8 cellular contexts compared by ENCODE assay signal in the genomic region with DNA sequence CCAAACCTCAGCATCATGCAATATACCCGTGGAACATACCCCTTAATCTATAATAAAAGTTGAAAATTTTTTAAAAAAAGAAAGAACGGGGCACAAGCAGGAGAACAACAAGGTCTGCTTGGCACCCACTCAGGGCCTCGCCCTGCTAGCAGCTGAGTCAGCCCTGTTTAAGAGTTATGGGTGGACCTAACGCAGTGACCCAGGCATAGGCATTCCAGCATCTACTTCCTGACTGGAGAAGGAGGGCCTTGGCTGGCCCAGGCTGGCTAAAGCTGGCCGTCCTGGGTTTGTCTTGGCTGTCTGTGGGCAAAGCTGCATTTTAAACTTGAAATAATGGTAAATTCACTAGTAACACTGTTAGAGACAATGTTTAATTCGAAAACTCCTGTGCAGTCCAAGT.
A peak's percentile ranks its signal among the peaks of the same experiment; 100 is the strongest.
DNase-seq lines count a peak whose midpoint lies in the region; TF ChIP-seq lines count a peak whose summit lies in the region.

No MANE protein-coding gene starts in this region.

- H3K9me3 ChIP-seq in hepatocyte (ENCODE audit: low read depth) (no peaks in the 10 kb centered on the region), thyroid gland (no peaks in the 10 kb centered on the region)

- H3K79me2 ChIP-seq in hepatocyte = no peaks in the 10 kb centered on the region

- peak in 1 of 2 donors; percentile 41 for TF ChIP-seq POLR2A in thyroid gland (IDR thresholded peaks at IDR 0.05)

- H3K4me3 ChIP-seq in brain microvascular endothelial cell (ENCODE audit: low read depth, low read length) (no peak overlapping the region), hepatocyte (no peak overlapping the region), thyroid gland (replicated peaks in 1 of 3) (no peak overlapping the region)

- no peak for TF ChIP-seq CTCF in brain microvascular endothelial cell (IDR thresholded peaks at IDR 0.05; ENCODE audit: low read depth, low read length, missing control alignments)
- no peak for TF ChIP-seq CTCF in hepatocyte (IDR thresholded peaks at IDR 0.05; ENCODE audit: poor library complexity)
- TF ChIP-seq CTCF in thyroid gland (IDR thresholded peaks at IDR 0.05) = no peak
- no peak for TF ChIP-seq CTCF in GM10266 (IDR thresholded peaks at IDR 0.05; ENCODE audit: control insufficient read depth, insufficient read depth, low read depth, missing control alignments)

- H3K36me3 ChIP-seq in brain microvascular endothelial cell (replicated peaks) (no peaks in the 10 kb centered on the region), hepatocyte (replicated peaks; ENCODE audit: insufficient read depth, low read depth) (no peaks in the 10 kb centered on the region), thyroid gland (no peaks in the 10 kb centered on the region)

- H3K27me3 ChIP-seq in brain microvascular endothelial cell (replicated peaks) = no peaks in the 10 kb centered on the region
- no peaks in the 10 kb centered on the region for H3K27me3 ChIP-seq in hepatocyte
- H3K27me3 ChIP-seq in thyroid gland = no peaks in the 10 kb centered on the region

- no peak overlapping the region for H3K4me2 ChIP-seq in hepatocyte

- DNase-seq in HT-29 (ENCODE audit: low spot score) (peak; percentile 69), brain microvascular endothelial cell (peak; percentile 70), hepatocyte (ENCODE audit: low spot score) (peak; percentile 39), thyroid gland (peak; percentile 67 to 77), NK-92 (lab: John Stamatoyannopoulos, UW; ENCODE audit: unreplicated experiment) (no peak), GM10266 (ENCODE audit: extremely low spot score) (no peak), NCI-H69 (lab: John Stamatoyannopoulos, UW) (no peak)
- DNase-seq in activated naive CD4-positive, alpha-beta T cell (lab: John Stamatoyannopoulos, UW) = no peak

- intact Hi-C loops in thyroid gland (cut with DNase I) = loop anchor here (10.0 kb wide), 1 partner anchor 50 kb away; no protein-coding TSS in a partner anchor

- peaks cover 39% of the 10 kb centered on the region for H3K4me1 ChIP-seq in hepatocyte (ENCODE audit: insufficient read depth)
- H3K4me1 ChIP-seq in thyroid gland = peaks cover 43 to 56% of the 10 kb centered on the region in 2 donors

- H3K9me2 ChIP-seq in hepatocyte (replicated peaks; ENCODE audit: insufficient read depth) = no peaks in the 10 kb centered on the region

- no peaks in the 10 kb centered on the region for H4K20me1 ChIP-seq in hepatocyte (ENCODE audit: insufficient read depth, poor library complexity, severe bottlenecking)

- WGBS in hepatocyte (ENCODE audit: low lambda C conversion rate, missing lambda C conversion rate) = 79% methylated on average over 6 of the region's 6 CpGs
- WGBS in thyroid gland, 2 donors = 49 to 70% methylated on average over 6 of the region's 6 CpGs

- in situ Hi-C loops in brain microvascular endothelial cell (cut with HindIII; ENCODE audit: low pct_ligation_motif_present, low sequenced_read_pairs) = no loop called here

- no peak overlapping the region for H2AFZ ChIP-seq in hepatocyte

- H3K27ac ChIP-seq in brain microvascular endothelial cell = peak overlapping the region; percentile 57
- no peak overlapping the region for H3K27ac ChIP-seq in hepatocyte
- H3K27ac ChIP-seq in thyroid gland = peak overlapping the region; percentile 44 to 95 (median 94)

Comparison
In these comparisons a context has a peak if more than half of its experiments do, and no peak if none do; other contexts are left out.
1. DNase-seq: peak in HT-29 (single experiment), brain microvascular endothelial cell (single experiment), hepatocyte (single experiment) and thyroid gland (2 of 2); none in NK-92 (single experiment), GM10266 (single experiment), NCI-H69 (single experiment) and activated naive CD4-positive, alpha-beta T cell (0 of 4).